In the genomic region with DNA sequence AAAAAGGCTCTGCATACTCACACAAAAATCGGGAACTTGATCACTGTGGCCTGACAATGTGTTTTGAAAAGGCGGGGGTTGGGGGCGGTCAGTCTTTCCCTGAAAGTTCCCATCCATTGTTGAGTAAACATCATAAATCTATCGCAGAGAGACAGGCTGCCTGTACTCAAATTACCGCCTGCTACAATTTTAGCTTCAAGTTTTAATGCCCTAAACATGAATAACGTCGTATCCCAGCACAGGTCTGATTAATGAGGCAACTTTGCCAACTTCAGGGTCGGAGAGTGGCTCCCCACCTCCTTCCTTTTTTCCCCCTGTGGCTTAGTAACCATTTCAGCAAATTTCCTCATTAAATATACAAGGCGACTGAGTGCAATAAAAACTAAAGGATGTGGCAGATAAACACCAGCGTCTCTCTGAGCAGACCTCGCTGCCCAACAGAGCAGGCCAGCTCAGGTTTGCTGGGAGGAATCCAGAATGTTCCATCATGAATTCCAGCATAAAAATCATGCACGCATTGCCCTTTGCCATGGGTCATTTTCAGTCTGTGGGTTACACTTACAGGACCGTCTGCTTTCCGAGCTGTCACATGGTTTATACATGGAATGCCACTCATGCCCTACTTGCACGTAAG, we compare ENCODE assay signal across 6 cellular contexts.
A peak's percentile ranks its signal among the peaks of the same experiment; 100 is the strongest.
DNase-seq lines count a peak whose midpoint lies in the region; ATAC-seq and TF ChIP-seq lines count a peak whose summit lies in the region.
"Not testable (repeated sequence)": the region's sequence is repeated elsewhere in the genome, so short reads cannot be mapped to it uniquely, and the experiment has no call there.

No MANE protein-coding gene starts in this region.

- TF ChIP-seq CTCF in PC-3 (conservative IDR thresholded peaks at IDR 0.05; ENCODE audit: low read depth, low read length); chondrocyte (IDR thresholded peaks at IDR 0.05); nephron progenitor cell (IDR thresholded peaks at IDR 0.05): not testable (repeated sequence)

- H3K36me3 Mint-ChIP-seq in chondrocyte (ENCODE audit: low read depth); immature natural killer cell; nephron progenitor cell (ENCODE audit: low read depth); stimulated activated naive CD8-positive, alpha-beta T cell treated with anti-CD3 and anti-CD28 coated beads, Interleukin-15, Interleukin-2, amounts not matched to agents 100 ng/mL and 50 ng/mL, for 24 hours (ENCODE audit: low read depth): not testable (repeated sequence)

- H3K4me1 Mint-ChIP-seq in chondrocyte (ENCODE audit: low read depth) (peaks cover 18% of the 10 kb centered on the region), immature natural killer cell (peaks cover 15 to 29% of the 10 kb centered on the region in 2 donors), nephron progenitor cell (peaks cover 47% of the 10 kb centered on the region)
- H3K4me1 Mint-ChIP-seq in stimulated activated naive CD8-positive, alpha-beta T cell treated with anti-CD3 and anti-CD28 coated beads, Interleukin-15, Interleukin-2, amounts not matched to agents 100 ng/mL and 50 ng/mL, for 24 hours (ENCODE audit: low read depth): peaks cover 51% of the 10 kb centered on the region

- not testable (repeated sequence) for BruUV-seq in PC-3 (replicated peaks; lab: Mats Ljungman, UMichigan)

- not testable (repeated sequence) for H2AFZ ChIP-seq in PC-3 (ENCODE audit: low read length)

- peak overlapping the region; percentile 71 for H3K27ac Mint-ChIP-seq in chondrocyte (ENCODE audit: unreplicated experiment)
- peak overlapping the region in 4 of 6 donors; percentile 7 to 77 (median 38) for H3K27ac Mint-ChIP-seq in immature natural killer cell
- peak overlapping the region; percentile 98 for H3K27ac Mint-ChIP-seq in nephron progenitor cell
- H3K27ac Mint-ChIP-seq in stimulated activated naive CD8-positive, alpha-beta T cell treated with anti-CD3 and anti-CD28 coated beads, Interleukin-15, Interleukin-2, amounts not matched to agents 100 ng/mL and 50 ng/mL, for 24 hours: peak overlapping the region; percentile 74

- not testable (repeated sequence) for H3K9me3 ChIP-seq in PC-3 (ENCODE audit: low read length)

- intact Hi-C loops in PC-3 (cut with micrococcal nuclease); sciatic nerve (cut with DNase I): not testable (repeated sequence)

- CTCF ChIA-PET in PC-3 (lab: Charles Lee): not testable (repeated sequence)

- not testable (repeated sequence) for H3K9me2 ChIP-seq in PC-3 (replicated peaks; ENCODE audit: low read length)

- H3K27ac ChIP-seq in PC-3 (ENCODE audit: low read length): not testable (repeated sequence)

- POLR2A ChIA-PET in PC-3 (lab: Charles Lee; ENCODE audit: unreplicated experiment): not testable (repeated sequence)

- DNase-seq in PC-3; chondrocyte (ENCODE audit: low spot score); immature natural killer cell; nephron progenitor cell; sciatic nerve (ENCODE audit: low spot score): not testable (repeated sequence)

- H3K9ac ChIP-seq in PC-3 (ENCODE audit: low read length): not testable (repeated sequence)

- H3K27me3 Mint-ChIP-seq in chondrocyte (ENCODE audit: low read depth); immature natural killer cell (ENCODE audit: low read depth in 3 of 3); nephron progenitor cell (ENCODE audit: low read depth, poor library complexity); stimulated activated naive CD8-positive, alpha-beta T cell treated with anti-CD3 and anti-CD28 coated beads, Interleukin-15, Interleukin-2, amounts not matched to agents 100 ng/mL and 50 ng/mL, for 24 hours: not testable (repeated sequence)

- peak overlapping the region; percentile 10 for H3K4me3 Mint-ChIP-seq in chondrocyte (ENCODE audit: unreplicated experiment)
- not testable (repeated sequence) for H3K4me3 Mint-ChIP-seq in immature natural killer cell; stimulated activated naive CD8-positive, alpha-beta T cell treated with anti-CD3 and anti-CD28 coated beads, Interleukin-15, Interleukin-2, amounts not matched to agents 100 ng/mL and 50 ng/mL, for 24 hours
- peak overlapping the region; percentile 57 for H3K4me3 Mint-ChIP-seq in nephron progenitor cell

- H3K36me3 ChIP-seq in PC-3 (ENCODE audit: low read depth, low read length): not testable (repeated sequence)

- not testable (repeated sequence) for H3K79me2 ChIP-seq in PC-3 (ENCODE audit: low read length)

- H3K9me3 Mint-ChIP-seq in chondrocyte (ENCODE audit: low read depth); immature natural killer cell; nephron progenitor cell; stimulated activated naive CD8-positive, alpha-beta T cell treated with anti-CD3 and anti-CD28 coated beads, Interleukin-15, Interleukin-2, amounts not matched to agents 100 ng/mL and 50 ng/mL, for 24 hours: not testable (repeated sequence)

- H4K20me1 ChIP-seq in PC-3 (ENCODE audit: low read length): not testable (repeated sequence)

- H3K4me3 ChIP-seq in PC-3 (ENCODE audit: low read length): not testable (repeated sequence)

- peak; percentile 45 for ATAC-seq in PC-3
- ATAC-seq in sciatic nerve: peak; percentile 13

- not testable (repeated sequence) for H3F3A ChIP-seq in PC-3 (ENCODE audit: low read length, unreplicated experiment)

- H3K27me3 ChIP-seq in PC-3 (ENCODE audit: low read length): not testable (repeated sequence)

- H3K4me2 ChIP-seq in PC-3 (ENCODE audit: low read length): not testable (repeated sequence)

- H3K4me1 ChIP-seq in PC-3 (ENCODE audit: insufficient read depth, low read length): not testable (repeated sequence)

Comparison
In these comparisons a context has a peak if more than half of its experiments do, and no peak if none do; other contexts are left out.
1. H3K27ac Mint-ChIP-seq: peak in every context shown above with its lines; median percentile 98 in nephron progenitor cell; 74 in stimulated activated naive CD8-positive, alpha-beta T cell treated with anti-CD3 and anti-CD28 coated beads, Interleukin-15, Interleukin-2, amounts not matched to agents 100 ng/mL and 50 ng/mL, for 24 hours; 71 in chondrocyte; 38 in immature natural killer cell.